Comparison of ENCODE assay signal across 1 cellular context in genomic region chr16:4426722-4427372, GRCh38.
TF ChIP-seq lines count a peak whose summit lies in the region.

No MANE protein-coding gene starts in this region.

TF ChIP-seq in SK-N-SH treated with all-trans-retinoic acid at 6 μM for 48 hours, 23 proteins besides CTCF, POLR2A, EP300 and RAD21 (continued from another document):
- TF ChIP-seq PATZ1 (CRISPR knock-in tag; IDR thresholded peaks at IDR 0.05; ENCODE audit: borderline replicate concordance) (no peak), TCF4 (CRISPR knock-in tag; IDR thresholded peaks at IDR 0.05; ENCODE audit: borderline replicate concordance) (no peak), ESRRG (CRISPR knock-in tag; IDR thresholded peaks at IDR 0.05) (no peak), TSHZ2 (CRISPR knock-in tag; IDR thresholded peaks at IDR 0.05) (no peak), RARB (CRISPR knock-in tag; IDR thresholded peaks at IDR 0.05) (no peak), POU6F1 (CRISPR knock-in tag; IDR thresholded peaks at IDR 0.05; ENCODE audit: borderline replicate concordance, low read depth) (no peak), ISL1 (CRISPR knock-in tag; IDR thresholded peaks at IDR 0.05) (no peak), ARNTL (CRISPR knock-in tag; IDR thresholded peaks at IDR 0.05; ENCODE audit: borderline replicate concordance, low read depth) (no peak), CSDC2 (CRISPR knock-in tag; IDR thresholded peaks at IDR 0.05) (no peak), BACH2 (CRISPR knock-in tag; IDR thresholded peaks at IDR 0.05; ENCODE audit: borderline replicate concordance) (no peak), CSRNP3 (CRISPR knock-in tag; IDR thresholded peaks at IDR 0.05) (no peak), ZFP3 (CRISPR knock-in tag; IDR thresholded peaks at IDR 0.05) (no peak), CREB5 (CRISPR knock-in tag; IDR thresholded peaks at IDR 0.05; ENCODE audit: low read depth) (no peak), TOX (CRISPR knock-in tag; IDR thresholded peaks at IDR 0.05; ENCODE audit: borderline replicate concordance) (no peak), SNAI2 (CRISPR knock-in tag; IDR thresholded peaks at IDR 0.05) (no peak), GLIS3 (CRISPR knock-in tag; IDR thresholded peaks at IDR 0.05) (no peak), OSR1 (CRISPR knock-in tag; IDR thresholded peaks at IDR 0.05) (no peak)
